ENCODE assay signal across 8 cellular contexts in the genomic region with DNA sequence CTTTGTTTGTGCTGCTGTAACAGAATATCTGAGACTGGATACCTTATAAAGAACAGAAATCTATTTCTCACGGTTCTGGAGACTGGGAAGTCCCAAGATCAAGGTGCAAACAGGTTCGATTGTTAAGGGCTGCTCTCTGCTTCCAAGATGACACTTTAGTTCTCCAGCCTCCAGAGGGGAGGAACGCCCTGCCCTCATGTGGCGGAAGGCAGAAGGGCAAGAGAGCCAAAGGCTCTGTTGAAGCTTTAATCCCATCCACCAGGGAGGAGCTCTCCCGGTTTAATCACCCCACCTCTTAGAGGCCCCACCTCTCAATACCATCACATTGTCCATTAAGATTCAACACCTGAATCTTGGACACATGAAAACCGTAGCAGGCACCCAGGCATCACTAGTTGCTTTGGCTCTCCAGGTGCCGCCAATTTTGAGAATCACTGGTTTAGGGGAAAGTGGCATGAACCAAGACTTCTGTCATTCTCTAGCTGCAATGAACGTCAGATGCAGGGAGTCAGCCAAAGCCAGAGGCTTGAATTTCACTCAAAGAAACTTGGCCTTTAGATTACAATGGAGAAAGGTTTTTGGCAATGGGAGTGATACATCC. TPM values are rescaled to one million over a fixed set of nuclear protein-coding genes. Genes with fewer than 3 reads are reported as not detected.
DNase-seq lines count a peak whose midpoint lies in the region; ATAC-seq and TF ChIP-seq lines count a peak whose summit lies in the region.

No MANE protein-coding gene starts in this region.

- H3K27me3 ChIP-seq in CD8-positive, alpha-beta memory T cell (ENCODE audit: insufficient read depth, low read length, poor library complexity, severe bottlenecking) = no peaks in the 10 kb centered on the region
- H3K27me3 ChIP-seq in ovary = no peaks in the 10 kb centered on the region

- H3K9me3 Mint-ChIP-seq in CD8-positive, alpha-beta memory T cell = no peaks in the 10 kb centered on the region
- H3K9me3 Mint-ChIP-seq in stimulated activated memory B cell treated with anti-CD40 and anti-IgM and Interleukin-4, amounts not matched to agents 10 μg/mL and 1 μg/mL and 100 μg/mL, for 72 hours = no peaks in the 10 kb centered on the region

- POLR2A ChIA-PET in CD8-positive, alpha-beta memory T cell (lab: Charles Lee) = no interaction called here

- no peak overlapping the region for H3K4me3 ChIP-seq in CD8-positive, alpha-beta memory T cell (ENCODE audit: low read length)
- no peak overlapping the region for H3K4me3 ChIP-seq in ovary

- no peak overlapping the region for H3K27ac ChIP-seq in CD8-positive, alpha-beta memory T cell (ENCODE audit: low read depth, low read length)
- H3K27ac ChIP-seq in ovary = no peak overlapping the region

- H3K27ac Mint-ChIP-seq in CD8-positive, alpha-beta memory T cell = no peak overlapping the region
- no peak overlapping the region for H3K27ac Mint-ChIP-seq in stimulated activated memory B cell treated with anti-CD40 and anti-IgM and Interleukin-4, amounts not matched to agents 10 μg/mL and 1 μg/mL and 100 μg/mL, for 72 hours

- CTCF ChIA-PET in CD8-positive, alpha-beta memory T cell (lab: Charles Lee) = interaction anchor here (0.7 to 2.3 kb wide), 6 partner anchors 12 to 137 kb away, joined by 3 to 16 read pairs (median 4); no protein-coding TSS in a partner anchor

- no peak for TF ChIP-seq EP300 in ovary (IDR thresholded peaks at IDR 0.05)

- no peak for TF ChIP-seq POLR2A in ovary (IDR thresholded peaks at IDR 0.05)

- H3K4me3 Mint-ChIP-seq in CD8-positive, alpha-beta memory T cell = peak overlapping the region in 1 of 7 donors; percentile 44
- no peak overlapping the region for H3K4me3 Mint-ChIP-seq in stimulated activated memory B cell treated with anti-CD40 and anti-IgM and Interleukin-4, amounts not matched to agents 10 μg/mL and 1 μg/mL and 100 μg/mL, for 72 hours

- no peaks in the 10 kb centered on the region for H3K36me3 ChIP-seq in CD8-positive, alpha-beta memory T cell (ENCODE audit: insufficient read depth, low read length)
- H3K36me3 ChIP-seq in ovary = no peaks in the 10 kb centered on the region

- no peaks in the 10 kb centered on the region for H3K4me1 ChIP-seq in CD8-positive, alpha-beta memory T cell (ENCODE audit: insufficient read depth, low read length)
- peaks cover 2% of the 10 kb centered on the region for H3K4me1 ChIP-seq in ovary (ENCODE audit: insufficient read depth)

- no peak for TF ChIP-seq CTCF in ovary (IDR thresholded peaks at IDR 0.05)

- peak; percentile 69 for ATAC-seq in GM21381 (IDR thresholded peaks at IDR 0.05; ENCODE audit: unreplicated experiment)
- ATAC-seq in stimulated activated memory B cell treated with anti-CD40 and anti-IgM and Interleukin-4, amounts not matched to agents 10 μg/mL and 1 μg/mL and 100 μg/mL, for 72 hours = no peak

- intact Hi-C loops in ovary (cut with DNase I) = loop anchor here in 2 of 4 donors (10.0 kb wide), 2 partner anchors 128 to 138 kb away; no protein-coding TSS in a partner anchor

- H3K4me1 Mint-ChIP-seq in CD8-positive, alpha-beta memory T cell = no peaks in the 10 kb centered on the region
- H3K4me1 Mint-ChIP-seq in stimulated activated memory B cell treated with anti-CD40 and anti-IgM and Interleukin-4, amounts not matched to agents 10 μg/mL and 1 μg/mL and 100 μg/mL, for 72 hours = no peaks in the 10 kb centered on the region

- 40 to 44% (median 44%) methylated on average over 8 of the region's 8 CpGs for WGBS in ovary, 3 donors

- no peaks in the 10 kb centered on the region for H3K36me3 Mint-ChIP-seq in CD8-positive, alpha-beta memory T cell
- H3K36me3 Mint-ChIP-seq in stimulated activated memory B cell treated with anti-CD40 and anti-IgM and Interleukin-4, amounts not matched to agents 10 μg/mL and 1 μg/mL and 100 μg/mL, for 72 hours = no peaks in the 10 kb centered on the region

- DNase-seq in CD8-positive, alpha-beta memory T cell = peak in 3 of 5 donors; percentile 9 to 49 (median 33)
- DNase-seq in NCI-H2107 treated with DMSO at 0.1 percent for 48 hours (lab: John Stamatoyannopoulos, UW; ENCODE audit: unreplicated experiment) (peak; percentile 10), fibroblast of gingiva (ENCODE audit: low read depth) (peak; percentile 48), ovary (peak in 3 of 5 donors; percentile 31 to 61 (median 61)), HuH-7.5 (ENCODE audit: low spot score) (no peak)
- peak; percentile 67 for DNase-seq in activated CD8-positive, alpha-beta memory T cell treated with anti-CD3 and anti-CD28 coated beads for 24 hours

- peaks cover 0 to 10% of the 10 kb centered on the region in 2 donors for H3K27me3 Mint-ChIP-seq in CD8-positive, alpha-beta memory T cell
- H3K27me3 Mint-ChIP-seq in stimulated activated memory B cell treated with anti-CD40 and anti-IgM and Interleukin-4, amounts not matched to agents 10 μg/mL and 1 μg/mL and 100 μg/mL, for 72 hours = no peaks in the 10 kb centered on the region

- no peaks in the 10 kb centered on the region for H3K9me3 ChIP-seq in CD8-positive, alpha-beta memory T cell (ENCODE audit: low read length)
- H3K9me3 ChIP-seq in ovary = no peaks in the 10 kb centered on the region

RNA-seq across cellular contexts. Expression of gene FHL1, which starts 15.6 kb away (rescaled TPM):
- total RNA-seq in CD8-positive, alpha-beta memory T cell = 1 to 10 TPM; 7.5 to 8.1 TPM
- polyA plus RNA-seq in CD8-positive, alpha-beta memory T cell = 18.5 TPM
- 100 to 1,000 TPM in 3 of 7 donors, 10 to 100 TPM in 4; 62.0 to 313 (median 98.5) TPM for total RNA-seq in ovary
- polyA plus RNA-seq in ovary = 100 to 1,000 TPM in 1 of 2 donors, 10 to 100 TPM in 1; 97.0 to 508 TPM

Comparison
In these comparisons a context has a peak if more than half of its experiments do, and no peak if none do; other contexts are left out.
1. RNA of gene FHL1, which starts 15.6 kb away (total RNA-seq): 62.0 to 313 TPM in ovary; 7.5 to 8.1 TPM in CD8-positive, alpha-beta memory T cell; every median in the first group is over 4 times any median in the second.